ENCODE assay signal across 26 cellular contexts in genomic region chr6:115582386-115582785, GRCh38.
"Had no signal": no experiment of that assay in that cellular context is flagged by ENCODE, and none has a peak within 500 bp of the region (broad histone marks: within the 10 kb centered on the region; RNA-seq: fewer than 3 reads in every experiment).

No MANE protein-coding gene starts in this region.

- ATAC-seq: foreskin keratinocyte; gastroesophageal sphincter; heart left ventricle; left cardiac atrium; left lung; naive thymus-derived CD4-positive, alpha-beta T cell; sciatic nerve; stimulated activated effector memory CD8-positive, alpha-beta T cell treated with anti-CD3 and anti-CD28 coated beads, Interleukin-12 subunit alpha, Interleukin-12 subunit beta, amount 100 ng/mL, for 72 hours had no signal

- H3K4me1 ChIP-seq: esophagus squamous epithelium, foreskin keratinocyte, gastroesophageal sphincter, heart left ventricle, left lung, prostate gland, right atrium auricular region, stomach, thyroid gland, vagina had no signal

- H3K4me2 ChIP-seq: hepatocyte had no signal

- H3K79me2 ChIP-seq: hepatocyte had no signal

- H3K4me3 ChIP-seq: coronary artery, esophagus squamous epithelium, gastroesophageal sphincter, heart left ventricle, hepatocyte, left lung, prostate gland, right atrium auricular region, stomach, thyroid gland, vagina had no signal

- H2AFZ ChIP-seq: hepatocyte had no signal

- DNase-seq: dermis blood vessel endothelial cell; effector memory CD4-positive, alpha-beta T cell; erythroblast; esophagus squamous epithelium; foreskin keratinocyte; left cardiac atrium; left lung; mesenchymal stem cell; naive thymus-derived CD4-positive, alpha-beta T cell; nephron progenitor cell; nucleus accumbens; stimulated activated CD4-positive, alpha-beta T cell treated with anti-CD3 and anti-CD28 coated beads, Interleukin-2, amount 100 ng/mL, for 24 hours; stimulated activated CD4-positive, alpha-beta T cell treated with anti-CD3 and anti-CD28 coated beads, Interleukin-4, amount 100 ng/mL, for 24 hours; stimulated activated naive CD4-positive, alpha-beta T cell treated with Interleukin-2 at 50 U/mL for 16 hours; stomach; thyroid gland; trophoblast cell had no signal

- H3K9me3 ChIP-seq: esophagus squamous epithelium, gastroesophageal sphincter, heart left ventricle, left lung, prostate gland, right atrium auricular region, stomach, thyroid gland, vagina had no signal

- H3K27me3 ChIP-seq: esophagus squamous epithelium, foreskin keratinocyte, gastroesophageal sphincter, heart left ventricle, hepatocyte, left lung, right atrium auricular region, stomach, thyroid gland, vagina had no signal

- H3K36me3 ChIP-seq: esophagus squamous epithelium, gastroesophageal sphincter, heart left ventricle, left lung, prostate gland, right atrium auricular region, stomach, thyroid gland, vagina had no signal

- H3K27ac ChIP-seq: coronary artery, esophagus squamous epithelium, foreskin keratinocyte, gastroesophageal sphincter, heart left ventricle, hepatocyte, left lung, prostate gland, right atrium auricular region, stomach, thyroid gland, vagina had no signal
